Comparison of ENCODE assay signal across 8 cellular contexts in the genomic region with DNA sequence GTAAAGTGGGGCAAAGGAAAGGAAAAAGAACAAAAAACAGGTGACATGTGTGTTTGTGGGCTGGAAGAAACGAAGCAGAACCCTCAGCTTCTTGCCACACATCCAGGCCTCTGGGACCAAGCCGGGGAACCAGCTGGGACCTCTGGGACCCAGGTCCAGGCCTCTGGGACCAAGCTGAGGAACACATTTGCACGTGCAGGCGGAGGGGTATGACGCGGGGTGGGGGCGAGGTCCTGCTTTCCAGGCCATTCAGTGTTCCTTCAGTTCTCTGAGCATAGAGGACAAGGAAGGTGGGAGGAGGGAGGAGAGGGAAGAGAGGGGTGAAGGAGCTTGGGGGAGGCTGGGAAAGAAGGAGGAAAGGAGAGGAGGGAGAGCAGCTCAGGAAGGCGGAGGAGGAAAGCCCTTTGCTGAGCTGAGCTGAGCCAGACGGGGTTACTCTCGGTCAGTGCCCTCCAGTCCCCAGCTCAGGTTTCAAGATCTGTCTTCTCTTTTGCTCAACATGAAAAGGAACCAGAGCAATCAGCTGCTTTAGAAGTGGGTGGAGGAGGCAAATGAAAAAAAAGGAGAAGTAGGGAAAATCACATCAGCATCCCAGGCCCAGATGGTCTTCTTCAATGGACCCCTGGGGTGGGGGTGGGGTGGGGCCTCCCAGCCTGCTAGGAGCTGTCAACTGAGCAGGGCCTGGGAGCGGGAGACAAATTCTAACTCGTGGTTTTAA. TPM values are rescaled to one million over a fixed set of nuclear protein-coding genes. Genes with fewer than 3 reads are reported as not detected.
DNase-seq lines count a peak whose midpoint lies in the region; ATAC-seq and TF ChIP-seq lines count a peak whose summit lies in the region.

No MANE protein-coding gene starts in this region.

- no peak overlapping the region for H3K4me3 ChIP-seq in SK-N-MC
- H3K4me3 ChIP-seq in fibroblast of pulmonary artery (replicated peaks; ENCODE audit: low read depth, low read length) = no peak overlapping the region

- ATAC-seq in GM21723 (IDR thresholded peaks at IDR 0.05; ENCODE audit: unreplicated experiment) = peak; percentile 93

- no peak overlapping the region for H3K27ac Mint-ChIP-seq in T-helper 2 cell treated with Interferon-gamma antibody and Interleukin-4, amounts not matched to agents 5 μg/mL and 100 μg/mL, for 36 hours

- no peak for TF ChIP-seq CTCF in fibroblast of pulmonary artery (IDR thresholded peaks at IDR 0.05; ENCODE audit: low read length, missing control alignments)

- H3K36me3 ChIP-seq in SK-N-MC (ENCODE audit: insufficient read depth, low read length) = no peaks in the 10 kb centered on the region

- H3K4me3 Mint-ChIP-seq in T-helper 2 cell treated with Interferon-gamma antibody and Interleukin-4, amounts not matched to agents 5 μg/mL and 100 μg/mL, for 36 hours = no peak overlapping the region

- DNase-seq in EH (ENCODE audit: low read depth) = peak; percentile 92
- peak; percentile 94 for DNase-seq in HuH-7 (ENCODE audit: low spot score)
- peak; percentile 5 for DNase-seq in SK-N-MC (ENCODE audit: low read depth, low spot score)
- DNase-seq in fibroblast of pulmonary artery (ENCODE audit: low read depth) = peak; percentile 96
- peak; percentile 4 for DNase-seq in occipital lobe (lab: John Stamatoyannopoulos, UW)
- no peak for DNase-seq in central memory CD4-positive, alpha-beta T cell
- no peak for DNase-seq in T-helper 2 cell treated with Interferon-gamma antibody and Interleukin-4, amounts not matched to agents 5 μg/mL and 100 μg/mL, for 36 hours (ENCODE audit: low spot score)

- no peaks in the 10 kb centered on the region for H3K9me3 Mint-ChIP-seq in T-helper 2 cell treated with Interferon-gamma antibody and Interleukin-4, amounts not matched to agents 5 μg/mL and 100 μg/mL, for 36 hours

- no peak overlapping the region for H3K9ac ChIP-seq in SK-N-MC (ENCODE audit: insufficient read length)

- no peak overlapping the region for H3K27ac ChIP-seq in SK-N-MC

- H3K9me3 ChIP-seq in SK-N-MC (ENCODE audit: low read depth, low read length) = no peaks in the 10 kb centered on the region

- no peaks in the 10 kb centered on the region for H3K27me3 Mint-ChIP-seq in T-helper 2 cell treated with Interferon-gamma antibody and Interleukin-4, amounts not matched to agents 5 μg/mL and 100 μg/mL, for 36 hours (ENCODE audit: low read depth)

- no peaks in the 10 kb centered on the region for H3K36me3 Mint-ChIP-seq in T-helper 2 cell treated with Interferon-gamma antibody and Interleukin-4, amounts not matched to agents 5 μg/mL and 100 μg/mL, for 36 hours (ENCODE audit: low read depth)

- no peaks in the 10 kb centered on the region for H3K4me1 Mint-ChIP-seq in T-helper 2 cell treated with Interferon-gamma antibody and Interleukin-4, amounts not matched to agents 5 μg/mL and 100 μg/mL, for 36 hours (ENCODE audit: low read depth)

RNA-seq across cellular contexts. Expression of a gene that starts 59.1 kb away (rescaled TPM):
- total RNA-seq in occipital lobe = 27.3 TPM

Comparison
In these comparisons a context has a peak if more than half of its experiments do, and no peak if none do; other contexts are left out.
1. DNase-seq: peak in EH (single experiment), HuH-7 (single experiment), SK-N-MC (single experiment), fibroblast of pulmonary artery (single experiment) and occipital lobe (single experiment); none in central memory CD4-positive, alpha-beta T cell (single experiment) and T-helper 2 cell treated with Interferon-gamma antibody and Interleukin-4, amounts not matched to agents 5 μg/mL and 100 μg/mL, for 36 hours (single experiment).